1 cellular context compared by ENCODE assay signal in the genomic region with DNA sequence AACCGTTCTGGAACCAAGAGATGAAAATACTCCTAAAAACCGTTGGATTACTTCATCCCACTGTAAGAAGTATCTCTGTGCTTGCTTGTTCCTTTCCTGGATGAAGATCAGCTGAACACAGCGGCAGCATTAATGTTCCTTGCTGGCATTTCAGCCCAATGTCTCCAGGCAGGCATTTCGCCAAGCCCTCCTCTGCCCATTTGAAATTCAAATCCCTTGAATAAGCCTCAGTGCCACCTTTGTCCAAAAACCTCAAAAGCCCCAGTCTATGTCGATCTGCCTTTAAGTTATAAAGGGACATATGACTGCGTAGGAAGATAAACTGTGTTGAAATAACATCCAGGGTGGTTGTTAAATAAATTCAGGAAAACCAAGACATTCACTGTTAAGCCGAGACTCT.
TF ChIP-seq lines count a peak whose summit lies in the region.

No MANE protein-coding gene starts in this region.

TF ChIP-seq in IMR-90, 13 proteins besides CTCF, POLR2A, EP300 and RAD21:
- TF ChIP-seq FOS (IDR thresholded peaks at IDR 0.05; ENCODE audit: low read depth, low read length) = no peak
- TF ChIP-seq MAFK (IDR thresholded peaks at IDR 0.05; ENCODE audit: low read depth, low read length) = no peak
- no peak for TF ChIP-seq CEBPB (IDR thresholded peaks at IDR 0.05; ENCODE audit: low read depth, low read length)
- no peak for TF ChIP-seq RCOR1 (IDR thresholded peaks at IDR 0.05; ENCODE audit: insufficient replicate concordance, low read length)
- no peak for TF ChIP-seq CHD1 (IDR thresholded peaks at IDR 0.05; ENCODE audit: low read depth, low read length)
- TF ChIP-seq, protein P1, sequence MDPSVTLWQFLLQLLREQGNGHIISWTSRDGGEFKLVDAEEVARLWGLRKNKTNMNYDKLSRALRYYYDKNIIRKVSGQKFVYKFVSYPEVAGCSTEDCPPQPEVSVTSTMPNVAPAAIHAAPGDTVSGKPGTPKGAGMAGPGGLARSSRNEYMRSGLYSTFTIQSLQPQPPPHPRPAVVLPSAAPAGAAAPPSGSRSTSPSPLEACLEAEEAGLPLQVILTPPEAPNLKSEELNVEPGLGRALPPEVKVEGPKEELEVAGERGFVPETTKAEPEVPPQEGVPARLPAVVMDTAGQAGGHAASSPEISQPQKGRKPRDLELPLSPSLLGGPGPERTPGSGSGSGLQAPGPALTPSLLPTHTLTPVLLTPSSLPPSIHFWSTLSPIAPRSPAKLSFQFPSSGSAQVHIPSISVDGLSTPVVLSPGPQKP (IDR thresholded peaks at IDR 0.05; ENCODE audit: borderline replicate concordance, low read depth, low read length) = no peak
- no peak for TF ChIP-seq MAZ (IDR thresholded peaks at IDR 0.05; ENCODE audit: borderline replicate concordance, low read depth, low read length)
- TF ChIP-seq MXI1 (IDR thresholded peaks at IDR 0.05; ENCODE audit: borderline replicate concordance, low read depth, low read length) = no peak
- TF ChIP-seq BHLHE40 (IDR thresholded peaks at IDR 0.05; ENCODE audit: low read depth, low read length) = no peak
- TF ChIP-seq NFE2L2 (IDR thresholded peaks at IDR 0.05; ENCODE audit: low read depth, low read length) = no peak
